1 cellular context compared by ENCODE assay signal in the genomic region with DNA sequence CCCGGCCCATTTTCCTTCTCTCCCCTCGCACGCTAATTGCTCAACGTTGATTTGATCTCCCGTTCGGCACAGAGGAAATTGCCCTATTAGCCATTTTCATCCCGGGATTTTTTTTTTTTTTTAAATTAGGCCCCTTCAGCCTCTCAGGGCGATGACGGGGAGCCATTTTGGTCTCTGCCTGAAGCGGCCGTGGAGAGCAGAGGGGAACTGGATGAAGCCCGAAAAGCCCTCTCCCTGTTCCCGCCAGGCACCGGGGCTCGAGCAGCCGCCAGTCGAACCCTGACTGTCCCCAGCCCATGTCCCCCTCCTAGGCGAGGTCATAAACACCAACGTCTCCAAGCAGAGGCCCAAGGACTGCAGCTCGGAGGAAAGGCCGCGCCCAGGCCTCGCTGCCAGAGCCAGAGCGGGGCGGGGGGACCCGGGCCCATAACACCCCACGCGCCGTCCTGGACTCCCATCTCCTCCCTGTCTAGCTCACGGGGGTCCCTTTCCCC.
TF ChIP-seq lines count a peak whose summit lies in the region.

No MANE protein-coding gene starts in this region.

TF ChIP-seq in GM23338, 12 proteins besides CTCF, POLR2A, EP300 and RAD21 (continued from another document):
- TF ChIP-seq, protein P1, sequence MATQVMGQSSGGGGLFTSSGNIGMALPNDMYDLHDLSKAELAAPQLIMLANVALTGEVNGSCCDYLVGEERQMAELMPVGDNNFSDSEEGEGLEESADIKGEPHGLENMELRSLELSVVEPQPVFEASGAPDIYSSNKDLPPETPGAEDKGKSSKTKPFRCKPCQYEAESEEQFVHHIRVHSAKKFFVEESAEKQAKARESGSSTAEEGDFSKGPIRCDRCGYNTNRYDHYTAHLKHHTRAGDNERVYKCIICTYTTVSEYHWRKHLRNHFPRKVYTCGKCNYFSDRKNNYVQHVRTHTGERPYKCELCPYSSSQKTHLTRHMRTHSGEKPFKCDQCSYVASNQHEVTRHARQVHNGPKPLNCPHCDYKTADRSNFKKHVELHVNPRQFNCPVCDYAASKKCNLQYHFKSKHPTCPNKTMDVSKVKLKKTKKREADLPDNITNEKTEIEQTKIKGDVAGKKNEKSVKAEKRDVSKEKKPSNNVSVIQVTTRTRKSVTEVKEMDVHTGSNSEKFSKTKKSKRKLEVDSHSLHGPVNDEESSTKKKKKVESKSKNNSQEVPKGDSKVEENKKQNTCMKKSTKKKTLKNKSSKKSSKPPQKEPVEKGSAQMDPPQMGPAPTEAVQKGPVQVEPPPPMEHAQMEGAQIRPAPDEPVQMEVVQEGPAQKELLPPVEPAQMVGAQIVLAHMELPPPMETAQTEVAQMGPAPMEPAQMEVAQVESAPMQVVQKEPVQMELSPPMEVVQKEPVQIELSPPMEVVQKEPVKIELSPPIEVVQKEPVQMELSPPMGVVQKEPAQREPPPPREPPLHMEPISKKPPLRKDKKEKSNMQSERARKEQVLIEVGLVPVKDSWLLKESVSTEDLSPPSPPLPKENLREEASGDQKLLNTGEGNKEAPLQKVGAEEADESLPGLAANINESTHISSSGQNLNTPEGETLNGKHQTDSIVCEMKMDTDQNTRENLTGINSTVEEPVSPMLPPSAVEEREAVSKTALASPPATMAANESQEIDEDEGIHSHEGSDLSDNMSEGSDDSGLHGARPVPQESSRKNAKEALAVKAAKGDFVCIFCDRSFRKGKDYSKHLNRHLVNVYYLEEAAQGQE (IDR thresholded peaks at IDR 0.05; ENCODE audit: unreplicated experiment): no peak
- TF ChIP-seq POLR2AphosphoS5 (IDR thresholded peaks at IDR 0.05; ENCODE audit: low read depth) (0 out of 2 replicates have a peak, but pooled peaks have one; percentile 25), CREB1 (CRISPR knock-in tag; IDR thresholded peaks at IDR 0.05; ENCODE audit: low read depth) (no peak), EZH2 (IDR thresholded peaks at IDR 0.05; ENCODE audit: low read depth, unreplicated experiment) (no peak)
- TF ChIP-seq, protein P2, sequence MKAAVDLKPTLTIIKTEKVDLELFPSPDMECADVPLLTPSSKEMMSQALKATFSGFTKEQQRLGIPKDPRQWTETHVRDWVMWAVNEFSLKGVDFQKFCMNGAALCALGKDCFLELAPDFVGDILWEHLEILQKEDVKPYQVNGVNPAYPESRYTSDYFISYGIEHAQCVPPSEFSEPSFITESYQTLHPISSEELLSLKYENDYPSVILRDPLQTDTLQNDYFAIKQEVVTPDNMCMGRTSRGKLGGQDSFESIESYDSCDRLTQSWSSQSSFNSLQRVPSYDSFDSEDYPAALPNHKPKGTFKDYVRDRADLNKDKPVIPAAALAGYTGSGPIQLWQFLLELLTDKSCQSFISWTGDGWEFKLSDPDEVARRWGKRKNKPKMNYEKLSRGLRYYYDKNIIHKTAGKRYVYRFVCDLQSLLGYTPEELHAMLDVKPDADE (IDR thresholded peaks at IDR 0.05): no peak
